In the genomic region with DNA sequence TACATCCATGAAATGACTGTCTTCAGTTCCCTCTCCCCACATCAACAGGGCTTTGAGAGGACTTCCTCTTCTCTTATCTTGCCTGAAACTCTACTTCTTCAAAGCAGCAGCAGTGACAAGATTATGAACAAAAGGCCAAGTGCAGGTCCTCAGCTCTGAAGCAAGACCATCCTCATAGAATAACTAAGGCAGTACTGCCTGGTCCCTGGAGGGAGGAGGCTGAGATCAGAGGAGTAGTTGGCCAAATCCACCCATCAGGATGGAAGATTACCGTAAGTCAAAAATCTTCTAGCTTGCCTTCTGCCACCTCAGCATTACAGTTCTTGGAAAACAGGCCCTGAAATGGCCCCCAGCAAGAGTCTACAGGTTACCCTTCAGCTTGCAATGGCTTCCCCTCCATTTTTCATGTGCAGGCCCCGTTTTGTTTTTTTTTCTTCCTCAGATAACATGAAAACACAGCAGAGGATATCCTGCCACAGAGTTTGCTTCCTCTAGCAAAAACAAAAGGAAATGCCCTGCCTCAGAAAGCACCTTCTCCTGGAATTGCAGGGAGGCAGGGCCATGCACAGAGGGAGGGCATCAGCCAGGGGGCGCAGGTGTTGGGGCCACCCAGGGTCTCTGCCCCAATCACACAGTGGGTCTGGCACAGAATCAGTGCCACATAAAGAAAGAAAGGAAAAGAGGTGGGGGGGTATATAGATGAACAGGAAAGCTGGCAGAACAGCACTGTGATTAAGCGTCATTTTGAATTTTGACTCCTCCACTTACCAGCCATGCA, we compare ENCODE assay signal across 8 cellular contexts. TPM values are rescaled to one million over a fixed set of nuclear protein-coding genes. Genes with fewer than 3 reads are reported as not detected.
DNase-seq lines count a peak whose midpoint lies in the region; ATAC-seq and TF ChIP-seq lines count a peak whose summit lies in the region.

No MANE protein-coding gene starts in this region.

- no TSS peak for BruUV-seq in A673 (replicated peaks; lab: Mats Ljungman, UMichigan)

- POLR2A ChIA-PET in A673 (lab: Charles Lee; ENCODE audit: low non-redundant PET) = no interaction called here

- H3K9me3 Mint-ChIP-seq in activated T-cell treated with anti-CD3 and anti-CD28 coated beads, Interleukin-2, amount 50 U/mL, for 24 hours = no peaks in the 10 kb centered on the region

- H3K4me3 Mint-ChIP-seq in activated T-cell treated with anti-CD3 and anti-CD28 coated beads, Interleukin-2, amount 50 U/mL, for 24 hours = peak overlapping the region; percentile 64

- no peak overlapping the region for H3K27ac ChIP-seq in A673 (ENCODE audit: low read depth, low read length, poor library complexity, severe bottlenecking)

- H3K27ac Mint-ChIP-seq in activated T-cell treated with anti-CD3 and anti-CD28 coated beads, Interleukin-2, amount 50 U/mL, for 24 hours = peak overlapping the region; percentile 94

- H3K36me3 Mint-ChIP-seq in activated T-cell treated with anti-CD3 and anti-CD28 coated beads, Interleukin-2, amount 50 U/mL, for 24 hours (ENCODE audit: low read depth) = peaks cover 20% of the 10 kb centered on the region

- no peaks in the 10 kb centered on the region for H3K4me1 ChIP-seq in A673 (ENCODE audit: insufficient read depth, low read length, poor library complexity, severe bottlenecking)

- no peaks in the 10 kb centered on the region for H3K27me3 ChIP-seq in A673 (replicated peaks; ENCODE audit: insufficient read depth, low read depth, low read length, poor library complexity)

- no peaks in the 10 kb centered on the region for H3K9me3 ChIP-seq in A673 (ENCODE audit: low read depth, low read length, poor library complexity, severe bottlenecking)

- 0 out of 2 replicates have a peak, but pooled peaks have one; percentile 19 for TF ChIP-seq CTCF in A673 (conservative IDR thresholded peaks at IDR 0.05; ENCODE audit: low read depth, low read length)

- DNase-seq in A673 (ENCODE audit: low spot score) = no peak
- peak; percentile 54 for DNase-seq in Jurkat, Clone E6-1 (ENCODE audit: low read depth, low spot score)
- DNase-seq in activated T-cell treated with anti-CD3 and anti-CD28 coated beads, Interleukin-2, amount 50 U/mL, for 24 hours = peak; percentile 43
- peak; percentile 17 for DNase-seq in iPS-NIHi11 (ENCODE audit: low spot score)
- no peak for DNase-seq in NCI-H748 treated with DMSO at 0.1 percent for 48 hours (lab: John Stamatoyannopoulos, UW)
- no peak for DNase-seq in NCI-H187 treated with DMSO at 0.1 percent for 48 hours (lab: John Stamatoyannopoulos, UW)

- intact Hi-C loops in A673 (cut with micrococcal nuclease; ENCODE audit: unreplicated experiment) = no loop called here

- no peaks in the 10 kb centered on the region for H3K27me3 Mint-ChIP-seq in activated T-cell treated with anti-CD3 and anti-CD28 coated beads, Interleukin-2, amount 50 U/mL, for 24 hours

- ATAC-seq in HG03045 (IDR thresholded peaks at IDR 0.05; ENCODE audit: unreplicated experiment) = no peak
- no peak for ATAC-seq in HG03159 (IDR thresholded peaks at IDR 0.05; ENCODE audit: unreplicated experiment)

- no peaks in the 10 kb centered on the region for H3K36me3 ChIP-seq in A673 (ENCODE audit: insufficient read depth, low read length, poor library complexity, severe bottlenecking)

- CTCF ChIA-PET in A673 (lab: Charles Lee) = no interaction called here

- no peak overlapping the region for H3K4me3 ChIP-seq in A673 (ENCODE audit: low read depth, low read length, poor library complexity, severe bottlenecking)
- H3K4me3 ChIP-seq in Jurkat, Clone E6-1 (ENCODE audit: low read length) = no peak overlapping the region

- H3K4me1 Mint-ChIP-seq in activated T-cell treated with anti-CD3 and anti-CD28 coated beads, Interleukin-2, amount 50 U/mL, for 24 hours (ENCODE audit: low read depth) = peaks cover 51% of the 10 kb centered on the region

RNA-seq across cellular contexts. Expression of gene KLHL3, which starts 40.0 kb away (rescaled TPM):
- 0.58 and 0.66 TPM in 2 replicates for total RNA-seq in A673 (2021)
- 5.8 TPM for polyA plus RNA-seq in Jurkat, Clone E6-1 (2012; ENCODE audit: insufficient read depth, insufficient read length)

RNA-seq across cellular contexts. Expression of gene HNRNPA0, which starts 58.3 kb away (rescaled TPM):
- 56.0 and 56.2 TPM in 2 replicates for total RNA-seq in A673 (2021)
- 47.9 TPM for polyA plus RNA-seq in Jurkat, Clone E6-1 (2012; ENCODE audit: insufficient read depth, insufficient read length)

Comparison
In these comparisons a context has a peak if more than half of its experiments do, and no peak if none do; other contexts are left out.
1. DNase-seq: peak in Jurkat, Clone E6-1 (single experiment), activated T-cell treated with anti-CD3 and anti-CD28 coated beads, Interleukin-2, amount 50 U/mL, for 24 hours (single experiment) and iPS-NIHi11 (single experiment); none in A673 (single experiment), NCI-H748 treated with DMSO at 0.1 percent for 48 hours (single experiment) and NCI-H187 treated with DMSO at 0.1 percent for 48 hours (single experiment).